Comparison of ENCODE assay signal across 1 cellular context in genomic region chr9:114269023-114269422, GRCh38.
TF ChIP-seq lines count a peak whose summit lies in the region.

No MANE protein-coding gene starts in this region.

TF ChIP-seq in HepG2, 621 proteins besides CTCF, POLR2A, EP300 and RAD21:
- TF ChIP-seq RBM22 (optimal IDR thresholded peaks at IDR 0.05; ENCODE audit: low read length) = peak; percentile 57
- peak; percentile 38; the same call in 1 of the 2 replicates for TF ChIP-seq PATZ1 (CRISPR knock-in tag; IDR thresholded peaks at IDR 0.05)
- TF ChIP-seq SMARCE1 (IDR thresholded peaks at IDR 0.05; ENCODE audit: borderline replicate concordance) = no peak
- no peak for TF ChIP-seq ZBTB4 (CRISPR knock-in tag; IDR thresholded peaks at IDR 0.05; ENCODE audit: borderline replicate concordance)
- TF ChIP-seq ZNF687 (CRISPR knock-in tag; IDR thresholded peaks at IDR 0.05) = peak; percentile 47
- no peak for TF ChIP-seq TEAD3 (CRISPR knock-in tag; optimal IDR thresholded peaks at IDR 0.05; ENCODE audit: borderline replicate concordance)
- no peak for TF ChIP-seq GRHL1 (CRISPR knock-in tag; conservative IDR thresholded peaks at IDR 0.05)
- no peak for TF ChIP-seq KLF6 (CRISPR knock-in tag; IDR thresholded peaks at IDR 0.05)
- no peak for TF ChIP-seq ZNF766 (CRISPR knock-in tag; IDR thresholded peaks at IDR 0.05; ENCODE audit: borderline replicate concordance)
- 0 out of 2 replicates have a peak, but pooled peaks have one; percentile 23 for TF ChIP-seq PAXIP1 (CRISPR knock-in tag; conservative IDR thresholded peaks at IDR 0.05)
- TF ChIP-seq CEBPB (IDR thresholded peaks at IDR 0.05; ENCODE audit: borderline replicate concordance, low read depth, low read length) = 0 out of 2 replicates have a peak, but pooled peaks have one; percentile 3
- TF ChIP-seq AGO2 (optimal IDR thresholded peaks at IDR 0.05; ENCODE audit: low read depth, low read length) = peak; percentile 43
- TF ChIP-seq ZNF260 (CRISPR knock-in tag; IDR thresholded peaks at IDR 0.05; ENCODE audit: borderline replicate concordance, low read depth) = no peak
- TF ChIP-seq ZNF224 (CRISPR knock-in tag; IDR thresholded peaks at IDR 0.05) = 0 out of 2 replicates have a peak, but pooled peaks have one; percentile 47
